Comparison of ENCODE assay signal across 19 cellular contexts in genomic region chr3:170606675-170607074, GRCh38. TPM values are rescaled to one million over a fixed set of nuclear protein-coding genes. Genes with fewer than 3 reads are reported as not detected.
"Had no signal": no experiment of that assay in that cellular context is flagged by ENCODE, and none has a peak within 500 bp of the region (broad histone marks: within the 10 kb centered on the region; RNA-seq: fewer than 3 reads in every experiment).

No MANE protein-coding gene starts in this region.

- H3K9me3 ChIP-seq: gastrocnemius medialis, heart right ventricle, mucosa of descending colon, neutrophil, psoas muscle, right lobe of liver, thoracic aorta, transverse colon had no signal

- H3K27ac ChIP-seq: gastrocnemius medialis, neutrophil, psoas muscle, right lobe of liver, thoracic aorta, transverse colon had no signal

- DNase-seq: effector memory CD4-positive, alpha-beta T cell; gastrocnemius medialis; heart right ventricle; hypothalamus; mucosa of descending colon; naive thymus-derived CD8-positive, alpha-beta T cell; psoas muscle; retina; right lobe of liver; stimulated activated CD4-positive, alpha-beta T cell treated with anti-CD3 and anti-CD28 coated beads, Interleukin-4, amount 100 ng/mL, for 1 hour; stimulated activated CD8-positive, alpha-beta memory T cell treated with anti-CD3 and anti-CD28 coated beads, Interleukin-4, amount 100 ng/mL, for 48 hours; transverse colon had no signal

- H3K36me3 ChIP-seq: gastrocnemius medialis, heart right ventricle, neutrophil, right lobe of liver, thoracic aorta, transverse colon had no signal

- ATAC-seq: gastrocnemius medialis; heart right ventricle; left lobe of liver; mucosa of descending colon; naive thymus-derived CD8-positive, alpha-beta T cell; psoas muscle; right lobe of liver; stimulated activated effector memory CD8-positive, alpha-beta T cell treated with anti-CD3 and anti-CD28 coated beads, Interleukin-12 subunit alpha, Interleukin-12 subunit beta, amount 100 ng/mL, for 72 hours had no signal

- H3K4me3 ChIP-seq: gastrocnemius medialis, heart right ventricle, mucosa of descending colon, psoas muscle, right lobe of liver, thoracic aorta, transverse colon had no signal

- H3K4me1 ChIP-seq: gastrocnemius medialis, psoas muscle, right lobe of liver, transverse colon had no signal

- H3K27me3 ChIP-seq: gastrocnemius medialis, heart right ventricle, neutrophil, right lobe of liver, transverse colon had no signal

RNA-seq across cellular contexts. Expression of gene SLC7A14, which starts 20.8 kb away (rescaled TPM):
- total RNA-seq: heart right ventricle; lower leg skin; naive thymus-derived CD8-positive, alpha-beta T cell; subcutaneous adipose tissue; thoracic aorta; ureter had no signal
- polyA plus RNA-seq: naive thymus-derived CD8-positive, alpha-beta T cell had no signal
